ENCODE assay signal across 11 cellular contexts in genomic region chrX:45762699-45763647, GRCh38.
DNase-seq lines count a peak whose midpoint lies in the region; ATAC-seq and TF ChIP-seq lines count a peak whose summit lies in the region.
"Had no signal": no experiment of that assay in that cellular context is flagged by ENCODE, and none has a peak within 500 bp of the region (broad histone marks: within the 10 kb centered on the region; RNA-seq: fewer than 3 reads in every experiment).

No MANE protein-coding gene starts in this region.

- H3K4me3 Mint-ChIP-seq in Calu3 (ENCODE audit: low read depth, unreplicated experiment) (peak overlapping the region; percentile 53), immature natural killer cell (peak overlapping the region in 2 of 5 donors; percentile 19 to 42)

- intact Hi-C loops in Calu3 (cut with micrococcal nuclease; ENCODE audit: unreplicated experiment), result loop anchor here (10.0 kb wide), 1 partner anchor 612 kb away; no protein-coding TSS in a partner anchor

- TF ChIP-seq CTCF in Calu3 (IDR thresholded peaks at IDR 0.05; ENCODE audit: unreplicated experiment), result no peak

- peak overlapping the region; percentile 27 for H3K27ac Mint-ChIP-seq in Calu3 (ENCODE audit: unreplicated experiment)
- H3K27ac Mint-ChIP-seq in immature natural killer cell, result peak overlapping the region; percentile 30 to 77 (median 42)

- DNase-seq in Calu3, result no peak
- no peak for DNase-seq in immature natural killer cell
- DNase-seq in NCI-H524 (lab: John Stamatoyannopoulos, UW), result no peak
- DNase-seq in HUDEP-2 (lab: John Stamatoyannopoulos, UW; ENCODE audit: unreplicated experiment in 76 of 76), result no peak
- DNase-seq in SHP77 (lab: John Stamatoyannopoulos, UW), result no peak
- DNase-seq in COLO668 (lab: John Stamatoyannopoulos, UW; ENCODE audit: unreplicated experiment), result no peak
- DNase-seq: body of pancreas, NCI-H1092 treated with DMSO at 0.1 percent for 48 hours, pancreas had no signal

- H3K36me3 Mint-ChIP-seq in Calu3 (ENCODE audit: insufficient read depth, unreplicated experiment) (peaks cover 92% of the 10 kb centered on the region), immature natural killer cell (peaks cover 0 to 7% (median 7%) of the 10 kb centered on the region in 3 donors)

- no peaks in the 10 kb centered on the region for H3K27me3 Mint-ChIP-seq in Calu3 (ENCODE audit: unreplicated experiment)
- peaks cover 6 to 7% (median 6%) of the 10 kb centered on the region in 3 donors for H3K27me3 Mint-ChIP-seq in immature natural killer cell (ENCODE audit: low read depth in 3 of 3)

- no TSS peak for BruUV-seq in Calu3 (replicated peaks; lab: Mats Ljungman, UMichigan)

- ATAC-seq in GM21717 (IDR thresholded peaks at IDR 0.05; ENCODE audit: unreplicated experiment) (peak; percentile 39), SK-N-SH treated with all-trans-retinoic acid at 6 μM for 48 hours (0 out of 3 replicates have a peak, but pooled peaks have one; percentile 0)
- ATAC-seq: body of pancreas had no signal

- H3K9me3 Mint-ChIP-seq in Calu3 (ENCODE audit: low read depth, unreplicated experiment) (no peaks in the 10 kb centered on the region), immature natural killer cell (no peaks in the 10 kb centered on the region)

- H3K4me1 Mint-ChIP-seq in Calu3 (ENCODE audit: low read depth, unreplicated experiment), result peaks cover 46% of the 10 kb centered on the region
- peaks cover 64 to 90% of the 10 kb centered on the region in 2 donors for H3K4me1 Mint-ChIP-seq in immature natural killer cell

- CTCF ChIA-PET in Calu3 (lab: Charles Lee), result no interaction called here

TF ChIP-seq in SK-N-SH treated with all-trans-retinoic acid at 6 μM for 48 hours, 23 proteins besides CTCF, POLR2A, EP300 and RAD21:
- TF ChIP-seq ZFP3 (CRISPR knock-in tag; IDR thresholded peaks at IDR 0.05) (no peak), TCF4 (CRISPR knock-in tag; IDR thresholded peaks at IDR 0.05; ENCODE audit: borderline replicate concordance) (no peak), PPARA (CRISPR knock-in tag; IDR thresholded peaks at IDR 0.05; ENCODE audit: borderline replicate concordance) (no peak), SNAI2 (CRISPR knock-in tag; IDR thresholded peaks at IDR 0.05) (no peak), ESRRG (CRISPR knock-in tag; IDR thresholded peaks at IDR 0.05) (no peak), ZFP30 (CRISPR knock-in tag; IDR thresholded peaks at IDR 0.05) (no peak), OSR1 (CRISPR knock-in tag; IDR thresholded peaks at IDR 0.05) (no peak), CSDC2 (CRISPR knock-in tag; IDR thresholded peaks at IDR 0.05) (no peak)
- TF ChIP-seq, protein P1, sequence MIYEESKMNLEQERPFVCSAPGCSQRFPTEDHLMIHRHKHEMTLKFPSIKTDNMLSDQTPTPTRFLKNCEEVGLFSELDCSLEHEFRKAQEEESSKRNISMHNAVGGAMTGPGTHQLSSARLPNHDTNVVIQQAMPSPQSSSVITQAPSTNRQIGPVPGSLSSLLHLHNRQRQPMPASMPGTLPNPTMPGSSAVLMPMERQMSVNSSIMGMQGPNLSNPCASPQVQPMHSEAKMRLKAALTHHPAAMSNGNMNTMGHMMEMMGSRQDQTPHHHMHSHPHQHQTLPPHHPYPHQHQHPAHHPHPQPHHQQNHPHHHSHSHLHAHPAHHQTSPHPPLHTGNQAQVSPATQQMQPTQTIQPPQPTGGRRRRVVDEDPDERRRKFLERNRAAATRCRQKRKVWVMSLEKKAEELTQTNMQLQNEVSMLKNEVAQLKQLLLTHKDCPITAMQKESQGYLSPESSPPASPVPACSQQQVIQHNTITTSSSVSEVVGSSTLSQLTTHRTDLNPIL (CRISPR knock-in tag; IDR thresholded peaks at IDR 0.05; ENCODE audit: low read depth), result no peak
- TF ChIP-seq, protein P2, sequence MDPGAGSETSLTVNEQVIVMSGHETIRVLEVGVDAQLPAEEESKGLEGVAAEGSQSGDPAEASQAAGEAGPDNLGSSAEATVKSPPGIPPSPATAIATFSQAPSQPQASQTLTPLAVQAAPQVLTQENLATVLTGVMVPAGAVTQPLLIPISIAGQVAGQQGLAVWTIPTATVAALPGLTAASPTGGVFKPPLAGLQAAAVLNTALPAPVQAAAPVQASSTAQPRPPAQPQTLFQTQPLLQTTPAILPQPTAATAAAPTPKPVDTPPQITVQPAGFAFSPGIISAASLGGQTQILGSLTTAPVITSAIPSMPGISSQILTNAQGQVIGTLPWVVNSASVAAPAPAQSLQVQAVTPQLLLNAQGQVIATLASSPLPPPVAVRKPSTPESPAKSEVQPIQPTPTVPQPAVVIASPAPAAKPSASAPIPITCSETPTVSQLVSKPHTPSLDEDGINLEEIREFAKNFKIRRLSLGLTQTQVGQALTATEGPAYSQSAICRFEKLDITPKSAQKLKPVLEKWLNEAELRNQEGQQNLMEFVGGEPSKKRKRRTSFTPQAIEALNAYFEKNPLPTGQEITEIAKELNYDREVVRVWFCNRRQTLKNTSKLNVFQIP (CRISPR knock-in tag; IDR thresholded peaks at IDR 0.05; ENCODE audit: borderline replicate concordance, low read depth), result no peak
